21 cellular contexts compared by ENCODE assay signal in the genomic region with DNA sequence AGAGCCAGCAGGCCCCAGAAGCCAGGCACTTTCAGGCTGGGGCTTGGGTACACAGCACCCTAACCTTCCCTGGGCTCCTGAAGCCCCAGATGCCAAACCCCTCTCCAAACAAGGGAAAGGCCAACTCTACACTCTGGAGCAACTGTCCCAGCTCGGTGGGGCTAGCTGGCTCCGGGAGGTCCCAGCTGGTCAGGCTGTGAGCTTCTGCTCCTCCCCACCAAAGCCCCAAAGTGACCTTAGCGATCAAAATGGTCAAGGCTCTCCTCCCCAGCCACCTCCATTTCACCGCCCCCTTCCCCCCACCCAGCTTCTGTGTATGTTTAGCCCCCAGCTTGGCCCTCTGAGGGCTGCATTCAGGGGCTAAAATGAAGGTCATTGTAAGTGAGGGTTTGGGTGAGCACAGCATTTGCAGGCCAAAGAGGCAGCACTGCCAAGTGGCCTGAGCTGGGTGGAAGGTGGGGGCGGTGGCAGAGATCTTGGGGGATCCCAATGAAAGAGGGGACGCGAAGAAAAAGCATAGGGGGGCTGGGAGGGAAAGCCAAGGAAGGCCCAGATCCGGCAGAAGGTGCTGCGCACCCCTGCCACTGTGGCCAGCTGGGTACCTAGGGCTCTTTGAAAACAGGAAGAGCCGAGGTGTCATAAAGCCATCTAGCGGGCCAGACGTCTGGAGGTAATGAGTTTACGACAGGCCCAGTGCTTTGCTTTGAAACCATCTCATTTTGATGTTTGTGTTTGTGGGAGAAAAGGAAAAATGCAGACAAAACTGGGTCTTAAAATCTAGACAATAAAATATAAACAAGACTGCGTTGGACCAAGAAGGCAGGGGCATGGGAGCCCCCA. TPM values are rescaled to one million over a fixed set of nuclear protein-coding genes. Genes with fewer than 3 reads are reported as not detected.
A peak's percentile ranks its signal among the peaks of the same experiment; 100 is the strongest.
DNase-seq lines count a peak whose midpoint lies in the region; ATAC-seq, FAIRE-seq and TF ChIP-seq lines count a peak whose summit lies in the region.
"Had no signal": no experiment of that assay in that cellular context is flagged by ENCODE, and none has a peak within 500 bp of the region (broad histone marks: within the 10 kb centered on the region; RNA-seq: fewer than 3 reads in every experiment).

No MANE protein-coding gene starts in this region.

- no peak for FAIRE-seq in pancreas (lab: Jason Lieb, UNC)

- H4K5ac ChIP-seq in H9 (ENCODE audit: insufficient read length, low read depth, low read length): no peak overlapping the region

- ATAC-seq in T-helper 17 cell (no peak), pancreas (no peak), HG03442 (IDR thresholded peaks at IDR 0.05; ENCODE audit: unreplicated experiment) (no peak)
- ATAC-seq: mucosa of descending colon, Right ventricle myocardium inferior had no signal

- H3K9me3 ChIP-seq in H9 (ENCODE audit: control insufficient read depth, low read depth, low read length): no peaks in the 10 kb centered on the region
- no peaks in the 10 kb centered on the region for H3K9me3 ChIP-seq in T-helper 17 cell (ENCODE audit: control insufficient read depth, low read length, poor library complexity, severe bottlenecking)
- no peaks in the 10 kb centered on the region for H3K9me3 ChIP-seq in mesenchymal stem cell (ENCODE audit: control insufficient read depth, low read length)
- no peaks in the 10 kb centered on the region for H3K9me3 ChIP-seq in pancreas
- H3K9me3 ChIP-seq: Caco-2, mucosa of descending colon, thyroid gland had no signal

- DNase-seq in H9: peak; percentile 30
- DNase-seq in T-helper 17 cell: no peak
- no peak for DNase-seq in neural crest cell (ENCODE audit: low read depth, low spot score)
- DNase-seq in mesenchymal stem cell: no peak
- DNase-seq in pancreas: no peak
- DNase-seq: activated CD4-positive, CD25-positive, alpha-beta regulatory T cell; AML-193; Caco-2; effector memory CD4-positive, alpha-beta T cell; Karpas-422; NCI-H1105 treated with DMSO at 0.1 percent for 48 hours; stimulated activated CD4-positive, alpha-beta T cell treated with anti-CD3 and anti-CD28 coated beads, Interleukin-4, amount 100 ng/mL, for 4 hours; thyroid gland had no signal

- H3K27me3 ChIP-seq in H9 (ENCODE audit: insufficient read depth, low read length) (peaks cover 91% of the 10 kb centered on the region), mesenchymal stem cell (ENCODE audit: control insufficient read depth in 1 of 2, insufficient read depth in 1 of 2, low read length in 2 of 2) (peaks cover 22 to 80% of the 10 kb centered on the region in 2 experiments), pancreas (peaks cover 0 to 82% (median 37%) of the 10 kb centered on the region in 4 donors)

- H3K27ac ChIP-seq in H9 (ENCODE audit: insufficient read length, low read depth, low read length) (no peak overlapping the region), mesenchymal stem cell (ENCODE audit: low read length, poor library complexity, severe bottlenecking) (no peak overlapping the region), pancreas (no peak overlapping the region)
- H3K27ac ChIP-seq: thyroid gland had no signal

- H2AFZ ChIP-seq in H9 (ENCODE audit: low read length): no peak overlapping the region
- no peak overlapping the region for H2AFZ ChIP-seq in mesenchymal stem cell (ENCODE audit: low read depth, low read length)

- H2BK120ac ChIP-seq in H9 (ENCODE audit: low read depth, low read length, poor library complexity, severe bottlenecking) (no peak overlapping the region), mesenchymal stem cell (ENCODE audit: low read depth, low read length) (no peak overlapping the region)

- H3K4ac ChIP-seq in H9 (ENCODE audit: low read depth, low read length) (no peak overlapping the region), mesenchymal stem cell (ENCODE audit: low read depth in 1 of 2, low read length in 2 of 2) (no peak overlapping the region)

- H3K4me3 Mint-ChIP-seq in H9 (no peak overlapping the region), T-helper 17 cell (no peak overlapping the region), neural crest cell (peak overlapping the region; percentile 9)
- H3K4me3 Mint-ChIP-seq: central memory CD8-positive, alpha-beta T cell had no signal

- intact Hi-C loops in pancreas (cut with DNase I): loop anchor here in 2 of 3 donors (5.0 to 10.0 kb wide), 4 partner anchors 512 to 1019 kb away; no protein-coding TSS in a partner anchor

- H2BK15ac ChIP-seq in H9 (ENCODE audit: low read depth, low read length): no peak overlapping the region
- no peak overlapping the region for H2BK15ac ChIP-seq in mesenchymal stem cell (ENCODE audit: low read depth, poor library complexity, severe bottlenecking)

- H3K14ac ChIP-seq in H9 (ENCODE audit: insufficient read depth, low read length) (no peak overlapping the region), mesenchymal stem cell (ENCODE audit: low read length in 2 of 2) (no peak overlapping the region)

- H3K27ac Mint-ChIP-seq in H9 (no peak overlapping the region), T-helper 17 cell (peak overlapping the region; percentile 72), neural crest cell (ENCODE audit: unreplicated experiment) (no peak overlapping the region)

- H4K91ac ChIP-seq in H9 (ENCODE audit: insufficient read length, low read depth, low read length): no peak overlapping the region
- H4K91ac ChIP-seq in mesenchymal stem cell (ENCODE audit: low read length): no peak overlapping the region

- no peak overlapping the region for H2BK12ac ChIP-seq in H9 (ENCODE audit: insufficient read length, low read depth, low read length)
- H2BK12ac ChIP-seq in mesenchymal stem cell (ENCODE audit: low read length in 2 of 2): no peak overlapping the region

- H3K23ac ChIP-seq in H9 (ENCODE audit: insufficient read length, low read depth, low read length) (no peak overlapping the region), mesenchymal stem cell (ENCODE audit: low read length in 2 of 2) (no peak overlapping the region)

- no peaks in the 10 kb centered on the region for H3K79me2 ChIP-seq in H9 (ENCODE audit: insufficient read depth, low read length)

- TF ChIP-seq CTCF in H9 (conservative IDR thresholded peaks at IDR 0.05) (no peak), neural crest cell (conservative IDR thresholded peaks at IDR 0.05) (no peak), pancreas (IDR thresholded peaks at IDR 0.05) (no peak)

- H3K4me3 ChIP-seq in mesenchymal stem cell (ENCODE audit: insufficient read depth in 1 of 2, low read depth in 1 of 2, low read length in 2 of 2) (no peak overlapping the region), pancreas (no peak overlapping the region)
- H3K4me3 ChIP-seq: mucosa of descending colon, thyroid gland had no signal

- H3K4me2 ChIP-seq in H9 (ENCODE audit: insufficient read depth, insufficient read length, low read length) (no peak overlapping the region), mesenchymal stem cell (ENCODE audit: low read length, poor library complexity, severe bottlenecking) (no peak overlapping the region)

- H3K23me2 ChIP-seq in H9 (ENCODE audit: insufficient read length, low read depth, low read length, poor library complexity, severe bottlenecking): no peaks in the 10 kb centered on the region

- no peaks in the 10 kb centered on the region; a peak in 2 of 7 replicates for H3K36me3 Mint-ChIP-seq in H9 (ENCODE audit: insufficient read depth in 1 of 3, low read depth in 3 of 3)
- peaks cover 7% of the 10 kb centered on the region for H3K36me3 Mint-ChIP-seq in T-helper 17 cell (ENCODE audit: low read depth)
- no peaks in the 10 kb centered on the region for H3K36me3 Mint-ChIP-seq in neural crest cell (ENCODE audit: low read depth)

- no CpG with 5 or more reads among the region's 14 CpGs for WGBS in H9 (ENCODE audit: extremely low coverage, insufficient read length, low lambda C conversion rate)
- 12% methylated on average over 13 of the region's 14 CpGs for WGBS in mesenchymal stem cell
- 14 to 17% methylated on average over 14 of the region's 14 CpGs for WGBS in pancreas, 2 donors

- H3T11ph ChIP-seq in H9 (ENCODE audit: low read length): no peak overlapping the region

- no peaks in the 10 kb centered on the region for H3K79me1 ChIP-seq in H9 (ENCODE audit: insufficient read depth, low read depth, low read length, poor library complexity, severe bottlenecking)
- H3K79me1 ChIP-seq in mesenchymal stem cell (replicated peaks; ENCODE audit: low read length, poor library complexity, severe bottlenecking): no peaks in the 10 kb centered on the region

- H3K27me3 Mint-ChIP-seq in H9 (ENCODE audit: low read depth): peaks cover 97% of the 10 kb centered on the region
- H3K27me3 Mint-ChIP-seq in T-helper 17 cell: peaks cover 70% of the 10 kb centered on the region
- H3K27me3 Mint-ChIP-seq in neural crest cell (ENCODE audit: low read depth): peaks cover 90% of the 10 kb centered on the region

- H3K36me3 ChIP-seq in mesenchymal stem cell (ENCODE audit: control insufficient read depth in 1 of 2, insufficient read depth in 2 of 2, low read depth in 1 of 2, low read length in 2 of 2) (no peaks in the 10 kb centered on the region), pancreas (no peaks in the 10 kb centered on the region)
- H3K36me3 ChIP-seq: thyroid gland had no signal

- H2BK5ac ChIP-seq in H9 (ENCODE audit: insufficient read length, low read length): no peak overlapping the region
- no peak overlapping the region for H2BK5ac ChIP-seq in mesenchymal stem cell (ENCODE audit: low read depth, low read length, poor library complexity, severe bottlenecking)

- H4K8ac ChIP-seq in H9 (replicated peaks; ENCODE audit: insufficient read length, low read depth, low read length): no peak overlapping the region
- no peak overlapping the region for H4K8ac ChIP-seq in mesenchymal stem cell (ENCODE audit: low read length)

- H3K9me3 Mint-ChIP-seq in H9 (peaks cover 0 to 13% of the 10 kb centered on the region in 2 experiments; a peak in 4 of 5 replicates), neural crest cell (no peaks in the 10 kb centered on the region)
- H3K9me3 Mint-ChIP-seq: central memory CD8-positive, alpha-beta T cell had no signal

- no peak overlapping the region for H3K18ac ChIP-seq in H9 (ENCODE audit: insufficient read length, low read depth, low read length)
- no peak overlapping the region for H3K18ac ChIP-seq in mesenchymal stem cell (ENCODE audit: low read depth in 1 of 2, low read length in 2 of 2)

- H2AK5ac ChIP-seq in H9 (ENCODE audit: insufficient read length, low read length) (no peak overlapping the region), mesenchymal stem cell (ENCODE audit: low read length, severe bottlenecking) (no peak overlapping the region)

- H2BK20ac ChIP-seq in H9 (ENCODE audit: low read depth, low read length, poor library complexity, severe bottlenecking): no peak overlapping the region

- H3K4me1 ChIP-seq in H9 (ENCODE audit: insufficient read depth, low read length): no peaks in the 10 kb centered on the region
- peaks cover 36% of the 10 kb centered on the region for H3K4me1 ChIP-seq in mesenchymal stem cell (ENCODE audit: control insufficient read depth, insufficient read depth, low read depth, low read length)
- peaks cover 0 to 5% (median 0%) of the 10 kb centered on the region in 3 donors for H3K4me1 ChIP-seq in pancreas

- no peaks in the 10 kb centered on the region for H4K20me1 ChIP-seq in H9 (ENCODE audit: control insufficient read depth, insufficient read depth, insufficient read length)

- no peak overlapping the region for H3K56ac ChIP-seq in H9 (ENCODE audit: insufficient read length, low read depth, low read length)

- H3K9ac ChIP-seq in H9 (ENCODE audit: extremely low read depth, insufficient read length, low read length) (no peak overlapping the region), mesenchymal stem cell (ENCODE audit: low read length) (no peak overlapping the region)

- H3K4me1 Mint-ChIP-seq in H9 (peaks cover 12 to 22% of the 10 kb centered on the region in 2 experiments), T-helper 17 cell (peaks cover 7% of the 10 kb centered on the region), neural crest cell (peaks cover 10% of the 10 kb centered on the region)

RNA-seq across cellular contexts. Expression of a gene that starts 2.9 kb away (rescaled TPM):
- total RNA-seq in H9 (2021) (not detected in 2 replicates), T-helper 17 cell (not detected), neural crest cell (not detected in 2 replicates), pancreas (under 1 TPM in 4 of 6 donors, not detected in 2; 0.12 to 0.47 (median 0.20) TPM)
- polyA plus RNA-seq in mesenchymal stem cell (2013, experiment 1 of 2): not detected
- polyA plus RNA-seq in mesenchymal stem cell (2013, experiment 2 of 2): not detected
- 1 to 10 TPM in 1 of 2 donors, under 1 TPM in 1; 0.49 to 1.1 TPM for polyA plus RNA-seq in pancreas
- total RNA-seq: Caco-2; Right ventricle myocardium inferior; T-helper 1 cell treated with Interleukin-12 subunit alpha and Interleukin-12 subunit beta and Interleukin-4 antibody, amounts not matched to agents 30 ng/mL and 1 ng/mL, for 36 hours had no signal

RNA-seq across cellular contexts. Expression of a gene that starts 4.1 kb away (rescaled TPM):
- total RNA-seq in H9 (2021): not detected in 2 replicates
- not detected for total RNA-seq in T-helper 17 cell
- total RNA-seq in neural crest cell: not detected in 2 replicates
- 0.11 TPM for polyA plus RNA-seq in mesenchymal stem cell (2013, experiment 1 of 2)
- polyA plus RNA-seq in mesenchymal stem cell (2013, experiment 2 of 2): 0.19 TPM
- under 1 TPM; 0.19 to 0.87 (median 0.61) TPM for total RNA-seq in pancreas
- polyA plus RNA-seq in pancreas: 1 to 10 TPM in 1 of 2 donors, under 1 TPM in 1; 0.61 to 1.5 TPM
- total RNA-seq: Caco-2; T-helper 1 cell treated with Interleukin-12 subunit alpha and Interleukin-12 subunit beta and Interleukin-4 antibody, amounts not matched to agents 30 ng/mL and 1 ng/mL, for 36 hours had no signal

RNA-seq across cellular contexts. Expression of a gene that starts 8.9 kb away (rescaled TPM):
- not detected in 2 replicates for total RNA-seq in H9 (2021)
- not detected for total RNA-seq in T-helper 17 cell
- total RNA-seq in neural crest cell: not detected in 2 replicates
- polyA plus RNA-seq in mesenchymal stem cell (2013, experiment 1 of 2): not detected
- polyA plus RNA-seq in mesenchymal stem cell (2013, experiment 2 of 2): not detected
- not detected for total RNA-seq in pancreas
- not detected for polyA plus RNA-seq in pancreas
- total RNA-seq: Caco-2; G401; Right ventricle myocardium inferior; T-helper 1 cell treated with Interleukin-12 subunit alpha and Interleukin-12 subunit beta and Interleukin-4 antibody, amounts not matched to agents 30 ng/mL and 1 ng/mL, for 36 hours had no signal

RNA-seq across cellular contexts. Expression of a gene that starts 18.4 kb away (rescaled TPM):
- total RNA-seq in H9 (2021) (not detected in 2 replicates), T-helper 17 cell (not detected), neural crest cell (not detected in 2 replicates), pancreas (not detected)
- polyA plus RNA-seq in mesenchymal stem cell (2013, experiment 1 of 2): not detected
- polyA plus RNA-seq in mesenchymal stem cell (2013, experiment 2 of 2): not detected
- polyA plus RNA-seq in pancreas: not detected
- total RNA-seq: Caco-2; G401; omental fat pad; Right ventricle myocardium inferior; skeletal muscle tissue; T-helper 1 cell treated with Interleukin-12 subunit alpha and Interleukin-12 subunit beta and Interleukin-4 antibody, amounts not matched to agents 30 ng/mL and 1 ng/mL, for 36 hours; thyroid gland had no signal

RNA-seq across cellular contexts. Expression of a gene that starts 25.8 kb away (rescaled TPM):
- total RNA-seq in H9 (2021) (not detected in 2 replicates), T-helper 17 cell (not detected), neural crest cell (not detected in 2 replicates), pancreas (not detected)
- not detected for polyA plus RNA-seq in mesenchymal stem cell (2013, experiment 1 of 2)
- not detected for polyA plus RNA-seq in mesenchymal stem cell (2013, experiment 2 of 2)
- polyA plus RNA-seq in pancreas: not detected
- total RNA-seq: Caco-2; G401; mucosa of descending colon; omental fat pad; Right ventricle myocardium inferior; skeletal muscle tissue; T-helper 1 cell treated with Interleukin-12 subunit alpha and Interleukin-12 subunit beta and Interleukin-4 antibody, amounts not matched to agents 30 ng/mL and 1 ng/mL, for 36 hours; thyroid gland had no signal
